24 cellular contexts compared by ENCODE assay signal in genomic region chr2:17947113-17947512, GRCh38.
"Had no signal": no experiment of that assay in that cellular context is flagged by ENCODE, and none has a peak within 500 bp of the region (broad histone marks: within the 10 kb centered on the region; RNA-seq: fewer than 3 reads in every experiment).

No MANE protein-coding gene starts in this region.

- H3K9ac ChIP-seq: KMS-11 had no signal

- DNase-seq: IMR-90, Kasumi-1, MM.1S, NCI-H1092 treated with DMSO at 0.1 percent for 48 hours, NCI-H1436, NCI-H187, NCI-H2029, NCI-H2081 treated with DMSO at 0.1 percent for 48 hours, NCI-H2171, NCI-H226, NCI-H446, NCI-H510A, NCI-H524 treated with DMSO at 0.1 percent for 48 hours, NCI-H69, NCI-H774, Right ventricle myocardium superior, RPMI8226, SIG-M5, SW 1271, T-helper 1 cell had no signal

- FAIRE-seq: RCC 7860 had no signal

- H3K36me3 ChIP-seq: SJSA1 had no signal

- H3K9me3 ChIP-seq: SJSA1 had no signal

- H3K27me3 ChIP-seq: SJSA1 had no signal

- H3K4me1 ChIP-seq: SJSA1 had no signal

- H3K4me3 ChIP-seq: SJSA1, SK-N-MC had no signal

- H3K4me2 ChIP-seq: KMS-11 had no signal

- H3K27ac ChIP-seq: KMS-11, SJSA1, SK-N-MC had no signal
